ENCODE assay signal across 17 cellular contexts in the genomic region with DNA sequence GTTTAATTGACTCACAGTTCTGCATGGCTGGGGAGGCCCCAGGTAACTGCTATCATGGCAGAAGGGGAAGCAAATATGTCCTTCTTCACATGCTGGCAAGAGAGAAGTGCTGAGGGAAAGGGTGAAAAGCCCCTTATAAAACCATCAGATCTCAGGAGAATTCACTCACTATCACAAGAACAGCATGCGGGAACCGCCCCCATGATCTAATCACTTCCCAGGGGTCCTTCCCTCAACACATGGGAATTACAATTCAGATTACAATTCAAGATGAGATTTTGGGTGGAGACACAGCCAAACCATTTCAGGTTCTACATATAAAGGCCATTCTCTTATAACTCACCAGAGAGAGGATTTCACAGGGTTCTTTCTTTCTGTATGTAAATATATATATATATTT.
DNase-seq lines count a peak whose midpoint lies in the region; ATAC-seq, FAIRE-seq and TF ChIP-seq lines count a peak whose summit lies in the region.
"Had no signal": no experiment of that assay in that cellular context is flagged by ENCODE, and none has a peak within 500 bp of the region (broad histone marks: within the 10 kb centered on the region; RNA-seq: fewer than 3 reads in every experiment).

No MANE protein-coding gene starts in this region.

- H3K9me3 ChIP-seq in A549 = peaks cover 4% of the 10 kb centered on the region; the same call in 1 of the 3 replicates
- no peaks in the 10 kb centered on the region for H3K9me3 ChIP-seq in keratinocyte (ENCODE audit: control insufficient read depth, low read depth, low read length)
- H3K9me3 ChIP-seq: BLaER1 had no signal

- POLR2A ChIA-PET in A549 (lab: Yijun Ruan, JAX) = interaction anchor here (1.2 kb wide), 1 partner anchor 63 kb away, joined by 5 read pairs; the partner anchor contains the start of gene VRK2

- peaks cover 60% of the 10 kb centered on the region for H3K4me1 Mint-ChIP-seq in HFFc6 (ENCODE audit: low read depth)

- ATAC-seq in A549 (no peak), GM21447 (IDR thresholded peaks at IDR 0.05; ENCODE audit: unreplicated experiment) (no peak)
- ATAC-seq: GM12878, Panc1 had no signal

- DNase-seq in A549 (ENCODE audit: low read depth in 1 of 2, low spot score in 1 of 2) = peak in 1 of 2 experiments; percentile 44
- no peak for DNase-seq in HFFc6
- DNase-seq in epithelial cell of prostate (ENCODE audit: low read depth, low spot score) = no peak
- DNase-seq in keratinocyte (ENCODE audit: low read depth, low spot score) = no peak
- no peak for DNase-seq in substantia nigra (lab: John Stamatoyannopoulos, UW)
- no peak for DNase-seq in KBM-7
- DNase-seq: CD4-positive, alpha-beta memory T cell; DMS153; NCI-H1417 treated with DMSO at 0.1 percent for 48 hours; NCI-H187 treated with DMSO at 0.1 percent for 48 hours; NCI-H345; NCI-H524 treated with DMSO at 0.1 percent for 48 hours had no signal

- TF ChIP-seq CTCF in A549 (IDR thresholded peaks at IDR 0.05) (no peak), HFFc6 (IDR thresholded peaks at IDR 0.05) (no peak), keratinocyte (optimal IDR thresholded peaks at IDR 0.05 in 1 of 3, IDR thresholded peaks at IDR 0.05 in 1 of 3, conservative IDR thresholded peaks at IDR 0.05 in 1 of 3; ENCODE audit: extremely low read depth in 1 of 3, insufficient read depth in 2 of 3, low read length in 3 of 3) (no peak)

- H3K4me1 ChIP-seq in A549 (peaks cover 81% of the 10 kb centered on the region), keratinocyte (ENCODE audit: control insufficient read depth, extremely low read depth, insufficient read depth, low read length) (peaks cover 31% of the 10 kb centered on the region)
- H3K4me1 ChIP-seq: BLaER1 had no signal

- no peak for TF ChIP-seq POLR2A in A549 (IDR thresholded peaks at IDR 0.05; ENCODE audit: low read length)

- dilution Hi-C loops in keratinocyte (cut with MboI; ENCODE audit: extremely low pct_ligation_motif_present, low sequenced_read_pairs) = no loop called here

- in situ Hi-C loops in KBM-7 (cut with MboI; ENCODE audit: low pct_unique_long_range_greater_than_20kb, low sequenced_read_pairs) = no loop called here

- H4K20me1 ChIP-seq in keratinocyte (ENCODE audit: control insufficient read depth, extremely low read depth, insufficient read depth, low read length) = no peaks in the 10 kb centered on the region
- H4K20me1 ChIP-seq: BLaER1 had no signal

- H3K9ac ChIP-seq in keratinocyte (ENCODE audit: control insufficient read depth, extremely low read depth, insufficient read depth, low read length) = no peak overlapping the region
- H3K9ac ChIP-seq: BLaER1 had no signal

- H3K4me2 ChIP-seq in A549 = peak overlapping the region; percentile 77
- H3K4me2 ChIP-seq in keratinocyte (ENCODE audit: control insufficient read depth, extremely low read depth, insufficient read depth, low read depth, low read length) = no peak overlapping the region
- H3K4me2 ChIP-seq: BLaER1 had no signal

- no peak overlapping the region for H3K4me3 ChIP-seq in A549
- H3K4me3 ChIP-seq in keratinocyte (ENCODE audit: control insufficient read depth in 2 of 3, extremely low read depth in 1 of 3, insufficient read depth in 2 of 3, low read depth in 1 of 3, low read length in 3 of 3) = no peak overlapping the region
- H3K4me3 ChIP-seq: BLaER1, GM12878 had no signal

- H3K9me1 ChIP-seq in keratinocyte (ENCODE audit: control insufficient read depth, extremely low read depth, insufficient read depth, low read length) = no peaks in the 10 kb centered on the region

- H3K27ac Mint-ChIP-seq in HFFc6 = peak overlapping the region; percentile 39; the same call in 1 of the 2 replicates
- H3K27ac Mint-ChIP-seq: CD4-positive, alpha-beta memory T cell had no signal

- H3K4me3 Mint-ChIP-seq in HFFc6 = no peak overlapping the region
- H3K4me3 Mint-ChIP-seq: CD4-positive, alpha-beta memory T cell had no signal

- no peaks in the 10 kb centered on the region for H3K27me3 ChIP-seq in keratinocyte (ENCODE audit: control insufficient read depth, extremely low read depth, insufficient read depth, low read length)
- H3K27me3 ChIP-seq: BLaER1 had no signal

- no peak for TF ChIP-seq RAD21 in A549 (conservative IDR thresholded peaks at IDR 0.05 in 1 of 2, IDR thresholded peaks at IDR 0.05 in 1 of 2)

- peaks cover 19% of the 10 kb centered on the region for H3K36me3 Mint-ChIP-seq in HFFc6 (ENCODE audit: low read depth)

- H3K27ac ChIP-seq in A549 (peak overlapping the region; percentile 87 to 90), epithelial cell of prostate (peak overlapping the region; percentile 98), keratinocyte (ENCODE audit: control insufficient read depth, insufficient read depth, low read length) (peak overlapping the region; percentile 3), substantia nigra (ENCODE audit: low read depth, low read length, poor library complexity, severe bottlenecking) (no peak overlapping the region)
- H3K27ac ChIP-seq: BLaER1 had no signal

- no peaks in the 10 kb centered on the region; the same call in 1 of the 2 replicates for H3K27me3 Mint-ChIP-seq in HFFc6 (ENCODE audit: insufficient read depth)
- H3K27me3 Mint-ChIP-seq: CD4-positive, alpha-beta memory T cell had no signal

- peaks cover 0 to 5% of the 10 kb centered on the region in 2 experiments for H3K36me3 ChIP-seq in keratinocyte (ENCODE audit: control insufficient read depth in 2 of 2, extremely low read depth in 1 of 2, insufficient read depth in 2 of 2, low read length in 2 of 2)

- peaks cover 3% of the 10 kb centered on the region for H3K79me2 ChIP-seq in keratinocyte (ENCODE audit: control insufficient read depth, insufficient read depth, low read length)

- H3K9me3 Mint-ChIP-seq in HFFc6 = no peaks in the 10 kb centered on the region
- H3K9me3 Mint-ChIP-seq: CD4-positive, alpha-beta memory T cell had no signal

- H2AFZ ChIP-seq in keratinocyte (ENCODE audit: control insufficient read depth, low read length) = no peak overlapping the region

- TF ChIP-seq EP300 in A549 (IDR thresholded peaks at IDR 0.05) = no peak

- FAIRE-seq in A549 (lab: Jason Lieb, UNC) (no peak), keratinocyte (lab: Jason Lieb, UNC) (no peak)
- FAIRE-seq: H1 had no signal

- 74% methylated on average over 2 of the region's 2 CpGs for WGBS in A549 (ENCODE audit: missing lambda C conversion rate)

- CTCF ChIA-PET in A549 (lab: Yijun Ruan, JAX) = no interaction called here

TF ChIP-seq in A549, 52 proteins besides CTCF, POLR2A, EP300 and RAD21:
- TF ChIP-seq FOSL2 (IDR thresholded peaks at IDR 0.05) = no peak
- peak; percentile 2; the same call in 1 of the 2 replicates for TF ChIP-seq FOSL2 (CRISPR knock-in tag; IDR thresholded peaks at IDR 0.05)
- 0 out of 5 replicates have a peak, but pooled peaks of 1 of the 2 experiments have one; percentile 12 for TF ChIP-seq JUN (IDR thresholded peaks at IDR 0.05)
- no peak for TF ChIP-seq EHMT2 (IDR thresholded peaks at IDR 0.05; ENCODE audit: low read depth)
